Comparison of ENCODE assay signal across 8 cellular contexts in genomic region chr19:4473708-4474503, GRCh38. TPM values are rescaled to one million over a fixed set of nuclear protein-coding genes. Genes with fewer than 3 reads are reported as not detected.
DNase-seq lines count a peak whose midpoint lies in the region; ATAC-seq, FAIRE-seq and TF ChIP-seq lines count a peak whose summit lies in the region.

No MANE protein-coding gene starts in this region.

- FAIRE-seq in urothelium cell line (lab: Jason Lieb, UNC) = no peak

- H3K27me3 ChIP-seq in BJ (ENCODE audit: control insufficient read depth, insufficient read depth, low read length) (no peaks in the 10 kb centered on the region), HUES48 (ENCODE audit: control insufficient read depth, insufficient read depth, low read length) (no peaks in the 10 kb centered on the region)

- H3K4me3 Mint-ChIP-seq in MCF 10A (ENCODE audit: unreplicated experiment) = no peak overlapping the region
- peak overlapping the region; percentile 62 to 90 (median 78) for H3K4me3 Mint-ChIP-seq in naive thymus-derived CD8-positive, alpha-beta T cell

- H3K36me3 ChIP-seq in BJ (ENCODE audit: control insufficient read depth, insufficient read depth, low read length) (peaks cover 16% of the 10 kb centered on the region), HUES48 (ENCODE audit: control insufficient read depth, insufficient read depth, low read length) (peaks cover 26% of the 10 kb centered on the region)

- peak overlapping the region; percentile 52 for H3K27ac Mint-ChIP-seq in MCF 10A (ENCODE audit: low read depth, unreplicated experiment)
- peak overlapping the region in 9 of 10 donors; percentile 16 to 88 (median 74) for H3K27ac Mint-ChIP-seq in naive thymus-derived CD8-positive, alpha-beta T cell

- intact Hi-C loops in MCF 10A (cut with micrococcal nuclease) = no loop called here

- ATAC-seq in naive thymus-derived CD8-positive, alpha-beta T cell = no peak

- H3K4me3 ChIP-seq in BJ (ENCODE audit: low read depth, low read length) (peak overlapping the region; percentile 92), HUES48 (ENCODE audit: low read depth, low read length) (peak overlapping the region; percentile 58)

- DNase-seq in BJ (ENCODE audit: low read depth) (no peak), MCF 10A (ENCODE audit: unreplicated experiment) (no peak), urothelium cell line (ENCODE audit: low spot score) (no peak), NCI-H128 (lab: John Stamatoyannopoulos, UW; ENCODE audit: unreplicated experiment) (no peak), C1 segment of cervical spinal cord (lab: John Stamatoyannopoulos, UW) (no peak), NCI-H2227 treated with DMSO at 0.1 percent for 48 hours (lab: John Stamatoyannopoulos, UW) (no peak)
- DNase-seq in naive thymus-derived CD8-positive, alpha-beta T cell = no peak

- H3K4me1 ChIP-seq in HUES48 (ENCODE audit: control insufficient read depth, insufficient read depth, low read length) = no peaks in the 10 kb centered on the region

- CTCF ChIA-PET in BJ (lab: Yijun Ruan, JAX) (interaction anchor here (0.8 to 1.1 kb wide), 2 partner anchors 50 to 206 kb away, joined by 3 read pairs; no protein-coding TSS in a partner anchor), MCF 10A (lab: Yijun Ruan, JAX) (interaction anchor here (0.6 to 1.4 kb wide), 4 partner anchors 52 to 97 kb away, joined by 3 to 5 read pairs (median 4); no protein-coding TSS in a partner anchor)

- H3K4me1 Mint-ChIP-seq in MCF 10A (ENCODE audit: insufficient read depth, unreplicated experiment) = peaks cover 20% of the 10 kb centered on the region
- peaks cover 15 to 27% (median 26%) of the 10 kb centered on the region in 4 donors for H3K4me1 Mint-ChIP-seq in naive thymus-derived CD8-positive, alpha-beta T cell

- H3K9me3 Mint-ChIP-seq in MCF 10A (ENCODE audit: unreplicated experiment) = no peaks in the 10 kb centered on the region
- H3K9me3 Mint-ChIP-seq in naive thymus-derived CD8-positive, alpha-beta T cell = no peaks in the 10 kb centered on the region

- H3K36me3 Mint-ChIP-seq in MCF 10A (ENCODE audit: insufficient read depth, unreplicated experiment) = peaks cover 29% of the 10 kb centered on the region
- H3K36me3 Mint-ChIP-seq in naive thymus-derived CD8-positive, alpha-beta T cell = peaks cover 0 to 27% (median 4%) of the 10 kb centered on the region in 3 donors

- POLR2A ChIA-PET in BJ (lab: Charles Lee) (no interaction called here), MCF 10A (lab: Yijun Ruan, JAX) (interaction anchor here (0.9 to 7.6 kb wide), 3 partner anchors 9 to 131 kb away, joined by 3 to 67 read pairs (median 6); partner anchors contain the start of gene UBXN6)
- POLR2A ChIA-PET in naive thymus-derived CD8-positive, alpha-beta T cell (lab: Charles Lee) = interaction anchor here (0.6 to 1.1 kb wide), 2 partner anchors 16 to 212 kb away, joined by 3 read pairs; partner anchors contain the start of gene UBXN6

- no peak overlapping the region for H3K9ac ChIP-seq in HUES48 (ENCODE audit: low read depth, low read length)

- no peaks in the 10 kb centered on the region for H3K27me3 Mint-ChIP-seq in MCF 10A (ENCODE audit: insufficient read depth, unreplicated experiment)
- H3K27me3 Mint-ChIP-seq in naive thymus-derived CD8-positive, alpha-beta T cell = no peaks in the 10 kb centered on the region

- H3K9me3 ChIP-seq in HUES48 (ENCODE audit: control insufficient read depth, insufficient read depth, low read length) = no peaks in the 10 kb centered on the region

- TF ChIP-seq CTCF in BJ (IDR thresholded peaks at IDR 0.05; ENCODE audit: insufficient read depth, low read depth, low read length) (no peak), MCF 10A (IDR thresholded peaks at IDR 0.05; ENCODE audit: unreplicated experiment) (no peak)

- no TSS peak for BruUV-seq in MCF 10A (replicated peaks; lab: Mats Ljungman, UMichigan)

- peak overlapping the region; percentile 74 for H3K27ac ChIP-seq in HUES48 (ENCODE audit: low read depth, low read length)

RNA-seq across cellular contexts. Expression of gene HDGFL2, which starts 1.8 kb away (rescaled TPM):
- polyA plus RNA-seq in BJ (2011; rRNA removed) = 23.8 and 26.0 TPM in 2 replicates
- polyA minus RNA-seq in BJ (2011; rRNA and poly(A)+ RNA removed) = 13.4 and 21.4 TPM in 2 replicates
- 46.3 and 53.8 TPM in 2 replicates for total RNA-seq in MCF 10A (2022)
- total RNA-seq in naive thymus-derived CD8-positive, alpha-beta T cell = 10 to 100 TPM; 35.5 to 40.0 TPM
- polyA plus RNA-seq in naive thymus-derived CD8-positive, alpha-beta T cell = 10 to 100 TPM; 15.0 to 25.3 (median 19.0) TPM

RNA-seq across cellular contexts. Expression of gene UBXN6, which starts 16.3 kb away (rescaled TPM):
- 85.5 and 127 TPM in 2 replicates for polyA plus RNA-seq in BJ (2011; rRNA removed)
- polyA minus RNA-seq in BJ (2011; rRNA and poly(A)+ RNA removed) = 52.9 and 76.0 TPM in 2 replicates
- total RNA-seq in MCF 10A (2022) = 94.8 and 110 TPM in 2 replicates
- total RNA-seq in naive thymus-derived CD8-positive, alpha-beta T cell = 10 to 100 TPM; 61.3 to 75.2 TPM
- 1 to 10 TPM; 2.4 to 6.6 (median 3.9) TPM for polyA plus RNA-seq in naive thymus-derived CD8-positive, alpha-beta T cell

RNA-seq across cellular contexts. Expression of gene PLIN4, which starts 44.4 kb away (rescaled TPM):
- polyA plus RNA-seq in BJ (2011; rRNA removed) = 0.01 TPM in 2 replicates
- polyA minus RNA-seq in BJ (2011; rRNA and poly(A)+ RNA removed) = 0.05 TPM in 1 of 2 replicates, not detected in the other
- 1.4 and 1.8 TPM in 2 replicates for total RNA-seq in MCF 10A (2022)
- total RNA-seq in naive thymus-derived CD8-positive, alpha-beta T cell = under 1 TPM; 0.23 to 0.36 TPM
- under 1 TPM; 0.07 to 0.11 (median 0.07) TPM for polyA plus RNA-seq in naive thymus-derived CD8-positive, alpha-beta T cell
